Comparison of ENCODE assay signal across 13 cellular contexts in the genomic region with DNA sequence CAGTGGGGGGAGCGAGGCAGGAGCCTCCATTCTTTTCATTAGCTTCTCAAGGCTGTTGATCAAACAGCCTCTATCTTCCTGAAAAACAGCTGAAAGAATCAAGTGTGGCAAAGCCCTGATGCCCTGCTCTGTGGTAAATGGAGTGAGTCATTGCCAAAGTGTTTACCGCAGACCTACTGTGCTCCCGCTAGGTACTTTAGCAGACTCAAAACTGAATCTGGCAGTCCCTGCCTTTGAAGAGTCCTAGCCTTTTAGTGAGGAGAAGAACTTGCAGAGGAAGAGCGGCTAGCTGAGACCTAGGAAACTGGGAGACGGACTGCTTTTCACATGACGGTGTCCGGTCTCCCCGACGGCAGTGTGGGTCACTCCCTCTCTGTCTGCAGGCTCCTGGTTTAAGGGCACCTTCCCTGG. TPM values are rescaled to one million over a fixed set of nuclear protein-coding genes. Genes with fewer than 3 reads are reported as not detected.
A peak's percentile ranks its signal among the peaks of the same experiment; 100 is the strongest.
DNase-seq lines count a peak whose midpoint lies in the region; ATAC-seq and TF ChIP-seq lines count a peak whose summit lies in the region.
"Had no signal": no experiment of that assay in that cellular context is flagged by ENCODE, and none has a peak within 500 bp of the region (broad histone marks: within the 10 kb centered on the region; RNA-seq: fewer than 3 reads in every experiment).

No MANE protein-coding gene starts in this region.

- DNase-seq in activated T-cell treated with anti-CD3 and anti-CD28 coated beads, Interleukin-2, amount 50 U/mL, for 72 hours = no peak
- no peak for DNase-seq in activated T-cell treated with anti-CD3 and anti-CD28 coated beads, Interleukin-2, amount 50 U/mL, for 48 hours
- DNase-seq in Panc1 (ENCODE audit: low read depth, low spot score) (no peak), foreskin fibroblast (no peak), tibial nerve (ENCODE audit: low spot score in 2 of 2) (no peak), SKM-1 treated with dmso at 0.1 percent for 144 hours (lab: John Stamatoyannopoulos, UW; ENCODE audit: unreplicated experiment) (no peak)
- no peak for DNase-seq in central memory CD4-positive, alpha-beta T cell
- DNase-seq: CD8-positive, alpha-beta T cell; effector CD4-positive, alpha-beta T cell; OCI-M1 had no signal

- ATAC-seq in activated T-cell treated with anti-CD3 and anti-CD28 coated beads, Interleukin-2, amount 50 U/mL, for 72 hours (replicated peaks in 1 of 2) = no peak
- no peak for ATAC-seq in Panc1
- no peak for ATAC-seq in GM18519 (IDR thresholded peaks at IDR 0.05; ENCODE audit: low FRiP score, unreplicated experiment)
- ATAC-seq: CD8-positive, alpha-beta T cell; left colon had no signal

- CTCF ChIA-PET in Panc1 (lab: Charles Lee) = no interaction called here

- intact Hi-C loops in Panc1 (cut with micrococcal nuclease; ENCODE audit: unreplicated experiment) = loop anchor here (5.0 to 10.0 kb wide), 2 partner anchors 60 to 112 kb away; no protein-coding TSS in a partner anchor

- no peak for TF ChIP-seq POLR2A in tibial nerve (IDR thresholded peaks at IDR 0.05)

- H3K27me3 ChIP-seq in Panc1 (ENCODE audit: control insufficient read depth, insufficient read depth, low read length) (no peaks in the 10 kb centered on the region), tibial nerve (peaks cover 0 to 4% of the 10 kb centered on the region in 2 donors)

- TF ChIP-seq EP300 in tibial nerve (IDR thresholded peaks at IDR 0.05) = no peak

- H3K4me1 Mint-ChIP-seq in activated T-cell treated with anti-CD3 and anti-CD28 coated beads, Interleukin-2, amount 50 U/mL, for 72 hours (ENCODE audit: low read depth) = peaks cover 22% of the 10 kb centered on the region

- H3K27ac ChIP-seq in Panc1 (ENCODE audit: low read length) = peak overlapping the region; percentile 78
- peak overlapping the region; percentile 51 to 93 (median 87) for H3K27ac ChIP-seq in tibial nerve

- H3K36me3 ChIP-seq in Panc1 (ENCODE audit: control insufficient read depth, insufficient read depth, low read length) (no peaks in the 10 kb centered on the region), tibial nerve (no peaks in the 10 kb centered on the region)
- H3K36me3 ChIP-seq: upper lobe of left lung had no signal

- H3K9me3 ChIP-seq in Panc1 (ENCODE audit: control insufficient read depth, insufficient read depth, low read depth, low read length) (no peaks in the 10 kb centered on the region), tibial nerve (no peaks in the 10 kb centered on the region)
- H3K9me3 ChIP-seq: upper lobe of left lung had no signal

- in situ Hi-C loops in Panc1 (cut with HindIII; ENCODE audit: low pct_unique_long_range_greater_than_20kb, low sequenced_read_pairs) = no loop called here

- TF ChIP-seq CTCF in Panc1 (IDR thresholded peaks at IDR 0.05) = no peak
- no peak for TF ChIP-seq CTCF in foreskin fibroblast (IDR thresholded peaks at IDR 0.05; ENCODE audit: low read depth, low read length)
- no peak for TF ChIP-seq CTCF in tibial nerve (IDR thresholded peaks at IDR 0.05)

- peak overlapping the region; percentile 65 to 79 for H3K4me3 Mint-ChIP-seq in activated T-cell treated with anti-CD3 and anti-CD28 coated beads, Interleukin-2, amount 50 U/mL, for 72 hours
- H3K4me3 Mint-ChIP-seq: CD8-positive, alpha-beta T cell had no signal

- POLR2A ChIA-PET in Panc1 (lab: Charles Lee) = no interaction called here

- no TSS peak for BruUV-seq in Panc1 (replicated peaks; lab: Mats Ljungman, UMichigan)

- peaks cover 8% of the 10 kb centered on the region for H3K27me3 Mint-ChIP-seq in activated T-cell treated with anti-CD3 and anti-CD28 coated beads, Interleukin-2, amount 50 U/mL, for 72 hours (ENCODE audit: low read depth)

- H3K4me3 ChIP-seq in Panc1 (ENCODE audit: low read depth in 2 of 2, low read length in 2 of 2) (peak overlapping the region in 1 of 2 experiments; percentile 70; a peak in 2 of 4 replicates), foreskin fibroblast (ENCODE audit: low read depth in 1 of 2, low read length in 2 of 2) (peak overlapping the region; percentile 18 to 94), tibial nerve (peak overlapping the region; percentile 57 to 88 (median 70))

- H3K4me1 ChIP-seq in Panc1 (ENCODE audit: control insufficient read depth, insufficient read depth, low read length) = peaks cover 33% of the 10 kb centered on the region
- peaks cover 0 to 76% (median 19%) of the 10 kb centered on the region in 4 donors for H3K4me1 ChIP-seq in tibial nerve

- peak overlapping the region; percentile 9 for H3K27ac Mint-ChIP-seq in activated T-cell treated with anti-CD3 and anti-CD28 coated beads, Interleukin-2, amount 50 U/mL, for 72 hours
- H3K27ac Mint-ChIP-seq: CD8-positive, alpha-beta T cell had no signal

- peaks cover 0 to 3% of the 10 kb centered on the region in 2 donors for H3K36me3 Mint-ChIP-seq in activated T-cell treated with anti-CD3 and anti-CD28 coated beads, Interleukin-2, amount 50 U/mL, for 72 hours (ENCODE audit: insufficient read depth in 2 of 2)

- WGBS in tibial nerve, 2 donors = 53 to 65% methylated on average over 9 of the region's 9 CpGs

- no peaks in the 10 kb centered on the region for H3K9me3 Mint-ChIP-seq in activated T-cell treated with anti-CD3 and anti-CD28 coated beads, Interleukin-2, amount 50 U/mL, for 72 hours
- H3K9me3 Mint-ChIP-seq: CD8-positive, alpha-beta T cell had no signal

RNA-seq across cellular contexts. Expression of gene ANKRD33B, which starts 3.3 kb away (rescaled TPM):
- 10 to 100 TPM in 1 of 2 donors, 1 to 10 TPM in 1; 6.2 to 12.0 TPM for total RNA-seq in activated T-cell treated with anti-CD3 and anti-CD28 coated beads, Interleukin-2, amount 50 U/mL, for 72 hours
- total RNA-seq in Panc1 (2021; ENCODE audit: unreplicated experiment) (19.1 TPM), tibial nerve (10 to 100 TPM; 21.3 to 34.9 (median 30.5) TPM)
- 7.7 TPM for polyA plus RNA-seq in Panc1 (2012; ENCODE audit: insufficient read length)
